12 cellular contexts compared by ENCODE assay signal in the genomic region with DNA sequence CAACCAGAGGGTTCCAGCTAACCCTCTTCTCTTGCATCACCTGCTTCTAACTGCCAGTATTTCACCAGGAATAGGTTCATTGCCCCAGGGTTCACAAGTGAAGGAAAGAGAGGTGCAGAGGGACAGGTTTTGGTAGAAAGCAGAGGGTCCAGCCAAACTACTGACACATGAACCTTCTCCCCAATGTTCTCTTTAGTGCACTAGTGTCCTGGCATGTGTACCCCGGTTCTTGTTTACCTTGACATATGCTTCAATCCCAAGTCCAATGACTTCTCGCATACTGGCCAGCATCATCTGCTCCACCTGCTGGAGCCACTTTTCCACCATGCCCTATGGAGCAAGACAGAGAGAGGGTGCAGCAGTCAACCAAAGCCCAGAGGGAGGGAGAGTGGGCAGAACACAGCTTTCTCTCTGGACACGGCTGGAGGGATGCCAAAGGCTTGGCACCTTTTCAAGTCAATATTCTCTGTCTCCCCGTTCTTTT.
"Had no signal": no experiment of that assay in that cellular context is flagged by ENCODE, and none has a peak within 500 bp of the region (broad histone marks: within the 10 kb centered on the region; RNA-seq: fewer than 3 reads in every experiment).

No MANE protein-coding gene starts in this region.

- H3K9me3 Mint-ChIP-seq: activated CD4-positive, alpha-beta memory T cell treated with anti-CD3 and anti-CD28 coated beads for 36 hours; activated naive CD8-positive, alpha-beta T cell treated with anti-CD3 and anti-CD28 coated beads for 36 hours; activated T-cell treated with anti-CD3 and anti-CD28 coated beads, Interleukin-2, amount 50 U/mL, for 4 hours; stimulated activated effector memory CD8-positive, alpha-beta T cell treated with anti-CD3 and anti-CD28 coated beads, Interleukin-12 subunit alpha, Interleukin-12 subunit beta, amount 100 ng/mL, for 72 hours had no signal

- H3K36me3 ChIP-seq: esophagus muscularis mucosa had no signal

- H3K4me3 Mint-ChIP-seq: activated CD4-positive, alpha-beta memory T cell treated with anti-CD3 and anti-CD28 coated beads for 36 hours; activated naive CD8-positive, alpha-beta T cell treated with anti-CD3 and anti-CD28 coated beads for 36 hours; activated T-cell treated with anti-CD3 and anti-CD28 coated beads, Interleukin-2, amount 50 U/mL, for 4 hours; naive B cell; stimulated activated effector memory CD8-positive, alpha-beta T cell treated with anti-CD3 and anti-CD28 coated beads, Interleukin-12 subunit alpha, Interleukin-12 subunit beta, amount 100 ng/mL, for 72 hours had no signal

- FAIRE-seq: endometrium had no signal

- H3K9ac ChIP-seq: parathyroid adenoma had no signal

- H3K36me3 Mint-ChIP-seq: activated CD4-positive, alpha-beta memory T cell treated with anti-CD3 and anti-CD28 coated beads for 36 hours; activated naive CD8-positive, alpha-beta T cell treated with anti-CD3 and anti-CD28 coated beads for 36 hours; naive B cell; stimulated activated effector memory CD8-positive, alpha-beta T cell treated with anti-CD3 and anti-CD28 coated beads, Interleukin-12 subunit alpha, Interleukin-12 subunit beta, amount 100 ng/mL, for 72 hours had no signal

- H3K4me1 ChIP-seq: esophagus muscularis mucosa, parathyroid adenoma had no signal

- DNase-seq: activated CD4-positive, alpha-beta memory T cell treated with anti-CD3 and anti-CD28 coated beads for 36 hours; activated CD4-positive, CD25-positive, alpha-beta regulatory T cell treated with anti-CD3 and anti-CD28 coated beads, Interleukin-2, amount 50 U/mL, for 72 hours; activated effector memory CD4-positive, alpha-beta T cell treated with anti-CD3 and anti-CD28 coated beads, Interleukin-2, amount 50 U/mL, for 16 hours; activated naive CD8-positive, alpha-beta T cell treated with anti-CD3 and anti-CD28 coated beads for 36 hours; activated T-cell treated with anti-CD3 and anti-CD28 coated beads, Interleukin-2, amount 50 U/mL, for 4 hours; glutamatergic neuron; naive B cell had no signal

- H2AFZ ChIP-seq: parathyroid adenoma had no signal

- H3K27ac Mint-ChIP-seq: activated CD4-positive, alpha-beta memory T cell treated with anti-CD3 and anti-CD28 coated beads for 36 hours; activated naive CD8-positive, alpha-beta T cell treated with anti-CD3 and anti-CD28 coated beads for 36 hours; naive B cell; stimulated activated effector memory CD8-positive, alpha-beta T cell treated with anti-CD3 and anti-CD28 coated beads, Interleukin-12 subunit alpha, Interleukin-12 subunit beta, amount 100 ng/mL, for 72 hours had no signal

- ATAC-seq: activated T-cell treated with anti-CD3 and anti-CD28 coated beads, Interleukin-2, amount 50 U/mL, for 4 hours; stimulated activated effector memory CD8-positive, alpha-beta T cell treated with anti-CD3 and anti-CD28 coated beads, Interleukin-12 subunit alpha, Interleukin-12 subunit beta, amount 100 ng/mL, for 72 hours had no signal

- H3K4me1 Mint-ChIP-seq: activated naive CD8-positive, alpha-beta T cell treated with anti-CD3 and anti-CD28 coated beads for 36 hours; naive B cell; stimulated activated effector memory CD8-positive, alpha-beta T cell treated with anti-CD3 and anti-CD28 coated beads, Interleukin-12 subunit alpha, Interleukin-12 subunit beta, amount 100 ng/mL, for 72 hours had no signal

- H3K79me2 ChIP-seq: parathyroid adenoma had no signal

- H3K4me3 ChIP-seq: dorsolateral prefrontal cortex, esophagus muscularis mucosa had no signal

- H3K27ac ChIP-seq: dorsolateral prefrontal cortex, esophagus muscularis mucosa, parathyroid adenoma had no signal
